ENCODE assay signal across 9 cellular contexts in genomic region chr15:67823371-67824156, GRCh38. TPM values are rescaled to one million over a fixed set of nuclear protein-coding genes. Genes with fewer than 3 reads are reported as not detected.
A peak's percentile ranks its signal among the peaks of the same experiment; 100 is the strongest.
DNase-seq lines count a peak whose midpoint lies in the region; ATAC-seq and TF ChIP-seq lines count a peak whose summit lies in the region.
"Had no signal": no experiment of that assay in that cellular context is flagged by ENCODE, and none has a peak within 500 bp of the region (broad histone marks: within the 10 kb centered on the region; RNA-seq: fewer than 3 reads in every experiment).

No MANE protein-coding gene starts in this region.

- CTCF ChIA-PET in Calu3 (lab: Charles Lee) = interaction anchor here (0.5 kb wide), 1 partner anchor 372 kb away, joined by 3 read pairs; no protein-coding TSS in a partner anchor

- H3K4me1 ChIP-seq in upper lobe of right lung = peaks cover 21% of the 10 kb centered on the region

- no peak for DNase-seq in Calu3
- DNase-seq in HuH-7 (ENCODE audit: low spot score) = peak; percentile 68
- DNase-seq in activated T-cell treated with anti-CD3 and anti-CD28 coated beads, Interleukin-2, amount 50 U/mL, for 48 hours = peak; percentile 31 to 44
- no peak for DNase-seq in nephron progenitor cell
- DNase-seq in activated CD4-positive, CD25-positive, alpha-beta regulatory T cell treated with anti-CD3 and anti-CD28 coated beads, Interleukin-2, amount 50 U/mL, for 72 hours = no peak
- no peak for DNase-seq in kidney tubule cell (ENCODE audit: low spot score)
- no peak for DNase-seq in upper lobe of right lung
- DNase-seq: stimulated activated CD4-positive, alpha-beta T cell treated with anti-CD3 and anti-CD28 coated beads, Interleukin-12 subunit alpha, Interleukin-12 subunit beta, amount 100 ng/mL, for 4 hours had no signal

- H3K4me3 ChIP-seq in upper lobe of right lung = no peak overlapping the region

- BruUV-seq in Calu3 (replicated peaks; lab: Mats Ljungman, UMichigan) = no TSS peak

- no peak for TF ChIP-seq CTCF in Calu3 (IDR thresholded peaks at IDR 0.05; ENCODE audit: unreplicated experiment)
- TF ChIP-seq CTCF in nephron progenitor cell (IDR thresholded peaks at IDR 0.05) = no peak
- TF ChIP-seq CTCF in upper lobe of right lung (IDR thresholded peaks at IDR 0.05) = no peak

- H3K4me1 Mint-ChIP-seq in Calu3 (ENCODE audit: low read depth, unreplicated experiment) = peaks cover 13% of the 10 kb centered on the region
- peaks cover 41% of the 10 kb centered on the region for H3K4me1 Mint-ChIP-seq in nephron progenitor cell

- H3K36me3 Mint-ChIP-seq in Calu3 (ENCODE audit: insufficient read depth, unreplicated experiment) (peaks cover 20% of the 10 kb centered on the region), nephron progenitor cell (ENCODE audit: low read depth) (no peaks in the 10 kb centered on the region)

- H3K27me3 ChIP-seq in upper lobe of right lung = peaks cover 96% of the 10 kb centered on the region

- H3K9me3 ChIP-seq in upper lobe of right lung = no peaks in the 10 kb centered on the region

- H3K9me3 Mint-ChIP-seq in Calu3 (ENCODE audit: low read depth, unreplicated experiment) = no peaks in the 10 kb centered on the region
- no peaks in the 10 kb centered on the region for H3K9me3 Mint-ChIP-seq in nephron progenitor cell

- intact Hi-C loops in Calu3 (cut with micrococcal nuclease; ENCODE audit: unreplicated experiment) (no loop called here), upper lobe of right lung (cut with DNase I) (no loop called here)

- H3K36me3 ChIP-seq in upper lobe of right lung = no peaks in the 10 kb centered on the region

- peaks cover 95% of the 10 kb centered on the region for H3K27me3 Mint-ChIP-seq in Calu3 (ENCODE audit: unreplicated experiment)
- H3K27me3 Mint-ChIP-seq in nephron progenitor cell (ENCODE audit: low read depth, poor library complexity) = peaks cover 88% of the 10 kb centered on the region

- peak overlapping the region; percentile 33 for H3K27ac Mint-ChIP-seq in Calu3 (ENCODE audit: unreplicated experiment)
- H3K27ac Mint-ChIP-seq in nephron progenitor cell = no peak overlapping the region

- ATAC-seq in HG03439 (IDR thresholded peaks at IDR 0.05; ENCODE audit: unreplicated experiment) (no peak), upper lobe of right lung (no peak)

- H3K4me3 Mint-ChIP-seq in Calu3 (ENCODE audit: low read depth, unreplicated experiment) = peak overlapping the region; percentile 77
- H3K4me3 Mint-ChIP-seq in nephron progenitor cell = peak overlapping the region; percentile 86

- no peak overlapping the region for H3K27ac ChIP-seq in upper lobe of right lung

RNA-seq across cellular contexts. Expression of gene SKOR1, which starts 1.7 kb away (rescaled TPM):
- total RNA-seq in Calu3 (2022) (0.17 and 0.27 TPM in 2 replicates), upper lobe of right lung (0.52 TPM)

RNA-seq across cellular contexts. Expression of gene RNU6-1, which starts 16.3 kb away (rescaled TPM):
- total RNA-seq in Calu3 (2022) (not detected in 2 replicates), upper lobe of right lung (not detected)

Comparison
In these comparisons a context has a peak if more than half of its experiments do, and no peak if none do; other contexts are left out.
1. DNase-seq: peak in HuH-7 (single experiment) and activated T-cell treated with anti-CD3 and anti-CD28 coated beads, Interleukin-2, amount 50 U/mL, for 48 hours (2 of 2); none in Calu3 (single experiment), nephron progenitor cell (single experiment), activated CD4-positive, CD25-positive, alpha-beta regulatory T cell treated with anti-CD3 and anti-CD28 coated beads, Interleukin-2, amount 50 U/mL, for 72 hours (single experiment), kidney tubule cell (single experiment) and upper lobe of right lung (single experiment).